Comparison of ENCODE assay signal across 11 cellular contexts in genomic region chr4:3767569-3768288, GRCh38. TPM values are rescaled to one million over a fixed set of nuclear protein-coding genes. Genes with fewer than 3 reads are reported as not detected.
DNase-seq lines count a peak whose midpoint lies in the region; ATAC-seq, FAIRE-seq and TF ChIP-seq lines count a peak whose summit lies in the region.
"Had no signal": no experiment of that assay in that cellular context is flagged by ENCODE, and none has a peak within 500 bp of the region (broad histone marks: within the 10 kb centered on the region; RNA-seq: fewer than 3 reads in every experiment).

No MANE protein-coding gene starts in this region.

- H3K9ac ChIP-seq in PC-3 (ENCODE audit: low read length): no peak overlapping the region
- H3K9ac ChIP-seq: KMS-11 had no signal

- H3K36me3 Mint-ChIP-seq in naive thymus-derived CD4-positive, alpha-beta T cell: peaks cover 0 to 4% (median 0%) of the 10 kb centered on the region in 5 donors

- no TSS peak for BruUV-seq in PC-3 (replicated peaks; lab: Mats Ljungman, UMichigan)

- TF ChIP-seq CTCF in D721Med (IDR thresholded peaks at IDR 0.05; ENCODE audit: insufficient read depth, missing control alignments) (peak; percentile 29), choroid plexus epithelial cell (conservative IDR thresholded peaks at IDR 0.05; ENCODE audit: low read depth, low read length) (no peak), PC-3 (conservative IDR thresholded peaks at IDR 0.05; ENCODE audit: low read depth, low read length) (no peak)

- no peak for FAIRE-seq in D721Med (lab: Jason Lieb, UNC)
- FAIRE-seq: keratinocyte had no signal

- H2AFZ ChIP-seq in PC-3 (ENCODE audit: low read length): no peak overlapping the region

- H3K4me2 ChIP-seq in PC-3 (ENCODE audit: low read length): no peak overlapping the region
- H3K4me2 ChIP-seq: KMS-11 had no signal

- H3K9me3 Mint-ChIP-seq in naive thymus-derived CD4-positive, alpha-beta T cell: peaks cover 0 to 2% (median 0%) of the 10 kb centered on the region in 11 donors

- no peaks in the 10 kb centered on the region for H3K4me1 ChIP-seq in naive thymus-derived CD4-positive, alpha-beta T cell (ENCODE audit: control insufficient read depth in 2 of 2, insufficient read depth in 2 of 2, low read length in 2 of 2)
- no peaks in the 10 kb centered on the region for H3K4me1 ChIP-seq in PC-3 (ENCODE audit: insufficient read depth, low read length)

- peaks cover 15 to 34% (median 17%) of the 10 kb centered on the region in 5 donors for H3K27me3 Mint-ChIP-seq in naive thymus-derived CD4-positive, alpha-beta T cell

- H3K27ac ChIP-seq in naive thymus-derived CD4-positive, alpha-beta T cell (ENCODE audit: low read depth, low read length): no peak overlapping the region
- no peak overlapping the region for H3K27ac ChIP-seq in PC-3 (ENCODE audit: low read length)
- H3K27ac ChIP-seq: KMS-11 had no signal

- peaks cover 4 to 15% (median 5%) of the 10 kb centered on the region in 7 donors for H3K4me1 Mint-ChIP-seq in naive thymus-derived CD4-positive, alpha-beta T cell

- H3K27me3 ChIP-seq in naive thymus-derived CD4-positive, alpha-beta T cell (ENCODE audit: control insufficient read depth in 2 of 2, insufficient read depth in 2 of 2, low read length in 2 of 2): peaks cover 0 to 2% of the 10 kb centered on the region in 2 donors
- H3K27me3 ChIP-seq in PC-3 (ENCODE audit: low read length): peaks cover 20% of the 10 kb centered on the region

- H4K20me1 ChIP-seq in PC-3 (ENCODE audit: low read length): no peaks in the 10 kb centered on the region

- ATAC-seq in naive thymus-derived CD4-positive, alpha-beta T cell: no peak
- ATAC-seq in PC-3: no peak
- ATAC-seq: HCT116 had no signal

- H3K79me2 ChIP-seq in PC-3 (ENCODE audit: low read length): no peaks in the 10 kb centered on the region

- CTCF ChIA-PET in naive thymus-derived CD4-positive, alpha-beta T cell (lab: Charles Lee): no interaction called here
- CTCF ChIA-PET in PC-3 (lab: Charles Lee): interaction anchor here (0.5 kb wide), 1 partner anchor 109 kb away, joined by 3 read pairs; no protein-coding TSS in a partner anchor

- H3K9me2 ChIP-seq in PC-3 (replicated peaks; ENCODE audit: low read length): no peaks in the 10 kb centered on the region

- POLR2A ChIA-PET in naive thymus-derived CD4-positive, alpha-beta T cell (lab: Charles Lee): no interaction called here
- POLR2A ChIA-PET in PC-3 (lab: Charles Lee; ENCODE audit: unreplicated experiment): no interaction called here

- intact Hi-C loops in naive thymus-derived CD4-positive, alpha-beta T cell (cut with micrococcal nuclease): no loop called here
- intact Hi-C loops in PC-3 (cut with micrococcal nuclease): no loop called here

- H3F3A ChIP-seq in PC-3 (ENCODE audit: low read length, unreplicated experiment): no peaks in the 10 kb centered on the region

- H3K27ac Mint-ChIP-seq in naive thymus-derived CD4-positive, alpha-beta T cell: peak overlapping the region in 1 of 9 donors; percentile 33

- peak overlapping the region in 9 of 10 donors; percentile 40 to 78 (median 63) for H3K4me3 Mint-ChIP-seq in naive thymus-derived CD4-positive, alpha-beta T cell

- no peaks in the 10 kb centered on the region for H3K9me3 ChIP-seq in naive thymus-derived CD4-positive, alpha-beta T cell (ENCODE audit: control insufficient read depth in 2 of 3, low read length in 3 of 3)
- H3K9me3 ChIP-seq in PC-3 (ENCODE audit: low read length): no peaks in the 10 kb centered on the region

- in situ Hi-C loops in KBM-7 (cut with MboI; ENCODE audit: low pct_unique_long_range_greater_than_20kb, low sequenced_read_pairs): no loop called here

- H3K4me3 ChIP-seq in choroid plexus epithelial cell (ENCODE audit: low read depth, low read length): no peak overlapping the region
- no peak overlapping the region for H3K4me3 ChIP-seq in naive thymus-derived CD4-positive, alpha-beta T cell (ENCODE audit: low read length)
- no peak overlapping the region for H3K4me3 ChIP-seq in PC-3 (ENCODE audit: low read length)

- DNase-seq in D721Med (ENCODE audit: insufficient read length, low spot score) (no peak), KBM-7 (peak; percentile 52), choroid plexus epithelial cell (ENCODE audit: low read depth) (peak; percentile 10), PC-3 (no peak), activated gamma-delta T cell treated with Interleukin-2 at 50 U/mL for 16 hours (no peak)
- no peak for DNase-seq in naive thymus-derived CD4-positive, alpha-beta T cell
- no peak for DNase-seq in activated effector memory CD4-positive, alpha-beta T cell treated with Interleukin-2 at 50 U/mL for 16 hours
- no peak for DNase-seq in stimulated activated CD4-positive, alpha-beta T cell treated with anti-CD3 and anti-CD28 coated beads, Interleukin-1b, Interleukin-23, amount 100 ng/mL, for 48 hours

- H3K36me3 ChIP-seq in naive thymus-derived CD4-positive, alpha-beta T cell (ENCODE audit: control insufficient read depth in 2 of 3, insufficient read depth in 3 of 3, low read length in 3 of 3): no peaks in the 10 kb centered on the region
- H3K36me3 ChIP-seq in PC-3 (ENCODE audit: low read depth, low read length): no peaks in the 10 kb centered on the region

RNA-seq across cellular contexts. Expression of gene ADRA2C, which starts 1.5 kb away (rescaled TPM):
- total RNA-seq in naive thymus-derived CD4-positive, alpha-beta T cell: not detected
- not detected for polyA plus RNA-seq in naive thymus-derived CD4-positive, alpha-beta T cell
- 0.52 TPM in 1 of 2 replicates, not detected in the other for total RNA-seq in PC-3 (2014; rRNA removed)

Comparison
In these comparisons a context has a peak if more than half of its experiments do, and no peak if none do; other contexts are left out.
1. DNase-seq: peak in KBM-7 (single experiment) and choroid plexus epithelial cell (single experiment); none in D721Med (single experiment), naive thymus-derived CD4-positive, alpha-beta T cell (0 of 9), activated effector memory CD4-positive, alpha-beta T cell treated with Interleukin-2 at 50 U/mL for 16 hours (single experiment), PC-3 (single experiment), stimulated activated CD4-positive, alpha-beta T cell treated with anti-CD3 and anti-CD28 coated beads, Interleukin-1b, Interleukin-23, amount 100 ng/mL, for 48 hours (single experiment) and activated gamma-delta T cell treated with Interleukin-2 at 50 U/mL for 16 hours (single experiment).